ENCODE assay signal across 17 cellular contexts in genomic region chr1:171738921-171739320, GRCh38. TPM values are rescaled to one million over a fixed set of nuclear protein-coding genes. Genes with fewer than 3 reads are reported as not detected.
A peak's percentile ranks its signal among the peaks of the same experiment; 100 is the strongest.
DNase-seq lines count a peak whose midpoint lies in the region; TF ChIP-seq lines count a peak whose summit lies in the region.
"Had no signal": no experiment of that assay in that cellular context is flagged by ENCODE, and none has a peak within 500 bp of the region (broad histone marks: within the 10 kb centered on the region; RNA-seq: fewer than 3 reads in every experiment).

No MANE protein-coding gene starts in this region.

- no peak overlapping the region for H4K5ac ChIP-seq in mesendoderm (ENCODE audit: low read length)

- H3K27ac Mint-ChIP-seq in activated CD4-positive, alpha-beta T cell treated with anti-CD3 and anti-CD28 coated beads, Interleukin-2, amount 10 ng/mL, durations not matched to agents 24 days and 14 days: peak overlapping the region; percentile 84
- peak overlapping the region; percentile 100 for H3K27ac Mint-ChIP-seq in HFFc6
- peak overlapping the region; percentile 99 for H3K27ac Mint-ChIP-seq in activated T-helper 2 cell treated with anti-CD3 and anti-CD28 coated beads, Interferon-gamma antibody, Interleukin-2, Interleukin-4, amounts not matched to agents 10 μg/mL and 5 μg/mL and 100 μg/mL, durations not matched to agents 14 hours and 24 hours and 36 hours
- H3K27ac Mint-ChIP-seq: WTC11 had no signal

- H3K18ac ChIP-seq in mesendoderm (ENCODE audit: low read length): no peak overlapping the region

- H2BK15ac ChIP-seq in mesendoderm (replicated peaks; ENCODE audit: low read depth): no peak overlapping the region

- DNase-seq in activated CD4-positive, alpha-beta T cell treated with anti-CD3 and anti-CD28 coated beads, Interleukin-2, amount 10 ng/mL, durations not matched to agents 24 days and 14 days: no peak
- no peak for DNase-seq in activated CD4-positive, alpha-beta T cell treated with anti-CD3 and anti-CD28 coated beads, Interleukin-2, amount 50 U/mL, for 1 hour
- peak; percentile 43 for DNase-seq in HFFc6
- DNase-seq in activated T-helper 2 cell treated with anti-CD3 and anti-CD28 coated beads, Interferon-gamma antibody, Interleukin-2, Interleukin-4, amounts not matched to agents 10 μg/mL and 5 μg/mL and 100 μg/mL, durations not matched to agents 14 hours and 24 hours and 36 hours (ENCODE audit: low spot score): no peak
- peak; percentile 15 for DNase-seq in mesendoderm
- DNase-seq in NCI-H1105 treated with DMSO at 0.1 percent for 48 hours (lab: John Stamatoyannopoulos, UW): no peak
- no peak for DNase-seq in NCI-H1105 (lab: John Stamatoyannopoulos, UW)
- DNase-seq in LoVo (ENCODE audit: low spot score): no peak
- DNase-seq: Caco-2; H7; hypothalamus; left colon; NCI-H2081 treated with DMSO at 0.1 percent for 48 hours; NCI-H526; stimulated activated CD4-positive, alpha-beta T cell treated with anti-CD3 and anti-CD28 coated beads, Interleukin-4, amount 100 ng/mL, for 4 hours; trophoblast cell had no signal

- H4K8ac ChIP-seq in mesendoderm (ENCODE audit: low read depth, low read length): no peak overlapping the region

- peak overlapping the region; percentile 100 for H3K4me3 Mint-ChIP-seq in activated CD4-positive, alpha-beta T cell treated with anti-CD3 and anti-CD28 coated beads, Interleukin-2, amount 10 ng/mL, durations not matched to agents 24 days and 14 days
- peak overlapping the region; percentile 94 for H3K4me3 Mint-ChIP-seq in HFFc6
- H3K4me3 Mint-ChIP-seq in activated T-helper 2 cell treated with anti-CD3 and anti-CD28 coated beads, Interferon-gamma antibody, Interleukin-2, Interleukin-4, amounts not matched to agents 10 μg/mL and 5 μg/mL and 100 μg/mL, durations not matched to agents 14 hours and 24 hours and 36 hours (ENCODE audit: low read depth): no peak overlapping the region
- H3K4me3 Mint-ChIP-seq: WTC11 had no signal

- H3K9me3 Mint-ChIP-seq in activated CD4-positive, alpha-beta T cell treated with anti-CD3 and anti-CD28 coated beads, Interleukin-2, amount 10 ng/mL, durations not matched to agents 24 days and 14 days: no peaks in the 10 kb centered on the region
- H3K9me3 Mint-ChIP-seq in HFFc6: no peaks in the 10 kb centered on the region
- no peaks in the 10 kb centered on the region for H3K9me3 Mint-ChIP-seq in activated T-helper 2 cell treated with anti-CD3 and anti-CD28 coated beads, Interferon-gamma antibody, Interleukin-2, Interleukin-4, amounts not matched to agents 10 μg/mL and 5 μg/mL and 100 μg/mL, durations not matched to agents 14 hours and 24 hours and 36 hours
- H3K9me3 Mint-ChIP-seq: WTC11 had no signal

- peaks cover 27% of the 10 kb centered on the region for H3K36me3 Mint-ChIP-seq in activated CD4-positive, alpha-beta T cell treated with anti-CD3 and anti-CD28 coated beads, Interleukin-2, amount 10 ng/mL, durations not matched to agents 24 days and 14 days (ENCODE audit: low read depth)
- H3K36me3 Mint-ChIP-seq in HFFc6 (ENCODE audit: low read depth): peaks cover 11% of the 10 kb centered on the region
- H3K36me3 Mint-ChIP-seq in activated T-helper 2 cell treated with anti-CD3 and anti-CD28 coated beads, Interferon-gamma antibody, Interleukin-2, Interleukin-4, amounts not matched to agents 10 μg/mL and 5 μg/mL and 100 μg/mL, durations not matched to agents 14 hours and 24 hours and 36 hours (ENCODE audit: low read depth): peaks cover 32% of the 10 kb centered on the region

- H3K4me3 ChIP-seq in mesendoderm (ENCODE audit: low read length): no peak overlapping the region

- H3K79me1 ChIP-seq in mesendoderm (ENCODE audit: low read length): peaks cover 2% of the 10 kb centered on the region

- H3K79me2 ChIP-seq in mesendoderm (ENCODE audit: control insufficient read depth, insufficient read depth, low read length): no peaks in the 10 kb centered on the region

- H3K27me3 Mint-ChIP-seq in activated CD4-positive, alpha-beta T cell treated with anti-CD3 and anti-CD28 coated beads, Interleukin-2, amount 10 ng/mL, durations not matched to agents 24 days and 14 days: no peaks in the 10 kb centered on the region
- H3K27me3 Mint-ChIP-seq in HFFc6 (ENCODE audit: insufficient read depth): no peaks in the 10 kb centered on the region; the same call in 1 of the 2 replicates
- no peaks in the 10 kb centered on the region for H3K27me3 Mint-ChIP-seq in activated T-helper 2 cell treated with anti-CD3 and anti-CD28 coated beads, Interferon-gamma antibody, Interleukin-2, Interleukin-4, amounts not matched to agents 10 μg/mL and 5 μg/mL and 100 μg/mL, durations not matched to agents 14 hours and 24 hours and 36 hours (ENCODE audit: low read depth)

- H2AK5ac ChIP-seq in mesendoderm (ENCODE audit: low read length): no peak overlapping the region

- WGBS in mesendoderm (ENCODE audit: extremely low coverage, insufficient coverage, low lambda C conversion rate): no CpG with 5 or more reads among the region's 2 CpGs

- H3K36me3 ChIP-seq in mesendoderm (ENCODE audit: control insufficient read depth, insufficient read depth, low read length): no peaks in the 10 kb centered on the region

- no peak overlapping the region for H3K9ac ChIP-seq in mesendoderm (ENCODE audit: low read length)

- H3K23ac ChIP-seq in mesendoderm (ENCODE audit: low read length): no peak overlapping the region

- no peak overlapping the region for H2BK120ac ChIP-seq in mesendoderm (ENCODE audit: low read depth, low read length)

- intact Hi-C loops in activated CD4-positive, alpha-beta T cell treated with anti-CD3 and anti-CD28 coated beads, Interleukin-2, amount 10 ng/mL, durations not matched to agents 24 days and 14 days (cut with micrococcal nuclease): no loop called here
- intact Hi-C loops in activated T-helper 2 cell treated with anti-CD3 and anti-CD28 coated beads, Interferon-gamma antibody, Interleukin-2, Interleukin-4, amounts not matched to agents 10 μg/mL and 5 μg/mL and 100 μg/mL, durations not matched to agents 14 hours and 24 hours and 36 hours (cut with micrococcal nuclease): no loop called here

- H3K56ac ChIP-seq in mesendoderm (ENCODE audit: low read length): no peak overlapping the region

- no peak overlapping the region for H2BK5ac ChIP-seq in mesendoderm (ENCODE audit: low read length)

- H3K4me1 ChIP-seq in mesendoderm (ENCODE audit: control insufficient read depth, low read depth, low read length): peaks cover 7% of the 10 kb centered on the region

- no peak overlapping the region for H3K27ac ChIP-seq in mesendoderm (ENCODE audit: low read depth, low read length)

- H3K27me3 ChIP-seq in mesendoderm (ENCODE audit: insufficient read depth, low read length, poor library complexity): no peaks in the 10 kb centered on the region

- no peak for TF ChIP-seq CTCF in HFFc6 (IDR thresholded peaks at IDR 0.05)

- no peak overlapping the region for H3K4me2 ChIP-seq in mesendoderm (ENCODE audit: low read length)

- H3K4ac ChIP-seq in mesendoderm (ENCODE audit: low read depth, low read length): no peak overlapping the region

- peaks cover 45% of the 10 kb centered on the region for H3K4me1 Mint-ChIP-seq in activated CD4-positive, alpha-beta T cell treated with anti-CD3 and anti-CD28 coated beads, Interleukin-2, amount 10 ng/mL, durations not matched to agents 24 days and 14 days
- peaks cover 55% of the 10 kb centered on the region for H3K4me1 Mint-ChIP-seq in HFFc6 (ENCODE audit: low read depth)
- peaks cover 43% of the 10 kb centered on the region for H3K4me1 Mint-ChIP-seq in activated T-helper 2 cell treated with anti-CD3 and anti-CD28 coated beads, Interferon-gamma antibody, Interleukin-2, Interleukin-4, amounts not matched to agents 10 μg/mL and 5 μg/mL and 100 μg/mL, durations not matched to agents 14 hours and 24 hours and 36 hours (ENCODE audit: low read depth)

RNA-seq across cellular contexts. Expression of gene VAMP4, which starts 2.9 kb away (rescaled TPM):
- total RNA-seq in activated CD4-positive, alpha-beta T cell treated with anti-CD3 and anti-CD28 coated beads, Interleukin-2, amount 10 ng/mL, durations not matched to agents 24 days and 14 days: 7.7 TPM in 2 replicates
- total RNA-seq in HFFc6 (2021; fragmentation: NEBNext Ultra II Directional; extraction: Animal tissue kit (Norgen Biotek cat#: 25700)): 10 to 100 TPM; 12.8 to 14.7 (median 13.4) TPM
- total RNA-seq in activated T-helper 2 cell treated with anti-CD3 and anti-CD28 coated beads, Interferon-gamma antibody, Interleukin-2, Interleukin-4, amounts not matched to agents 10 μg/mL and 5 μg/mL and 100 μg/mL, durations not matched to agents 14 hours and 24 hours and 36 hours: 10.2 and 11.8 TPM in 2 replicates
- polyA plus RNA-seq in mesendoderm (2013, experiment 1 of 2): 4.2 TPM
- 4.0 TPM for polyA plus RNA-seq in mesendoderm (2013, experiment 2 of 2)

RNA-seq across cellular contexts. Expression of gene METTL13, which starts 42.5 kb away (rescaled TPM):
- 56.1 and 57.8 TPM in 2 replicates for total RNA-seq in activated CD4-positive, alpha-beta T cell treated with anti-CD3 and anti-CD28 coated beads, Interleukin-2, amount 10 ng/mL, durations not matched to agents 24 days and 14 days
- total RNA-seq in HFFc6 (2021; fragmentation: NEBNext Ultra II Directional; extraction: Animal tissue kit (Norgen Biotek cat#: 25700)): 10 to 100 TPM; 23.4 to 31.5 (median 25.4) TPM
- total RNA-seq in activated T-helper 2 cell treated with anti-CD3 and anti-CD28 coated beads, Interferon-gamma antibody, Interleukin-2, Interleukin-4, amounts not matched to agents 10 μg/mL and 5 μg/mL and 100 μg/mL, durations not matched to agents 14 hours and 24 hours and 36 hours: 50.0 and 53.6 TPM in 2 replicates
- polyA plus RNA-seq in mesendoderm (2013, experiment 1 of 2): 29.7 TPM
- 32.3 TPM for polyA plus RNA-seq in mesendoderm (2013, experiment 2 of 2)

Comparison
In these comparisons a context has a peak if more than half of its experiments do, and no peak if none do; other contexts are left out.
1. DNase-seq: peak in HFFc6 (single experiment) and mesendoderm (single experiment); none in activated CD4-positive, alpha-beta T cell treated with anti-CD3 and anti-CD28 coated beads, Interleukin-2, amount 10 ng/mL, durations not matched to agents 24 days and 14 days (single experiment), activated CD4-positive, alpha-beta T cell treated with anti-CD3 and anti-CD28 coated beads, Interleukin-2, amount 50 U/mL, for 1 hour (single experiment), activated T-helper 2 cell treated with anti-CD3 and anti-CD28 coated beads, Interferon-gamma antibody, Interleukin-2, Interleukin-4, amounts not matched to agents 10 μg/mL and 5 μg/mL and 100 μg/mL, durations not matched to agents 14 hours and 24 hours and 36 hours (single experiment), NCI-H1105 treated with DMSO at 0.1 percent for 48 hours (single experiment), NCI-H1105 (single experiment) and LoVo (single experiment).
2. Peak in every context shown above with its lines, with median percentiles within 50 percentile points of each other: H3K27ac Mint-ChIP-seq.